24 cellular contexts compared by ENCODE assay signal in the genomic region with DNA sequence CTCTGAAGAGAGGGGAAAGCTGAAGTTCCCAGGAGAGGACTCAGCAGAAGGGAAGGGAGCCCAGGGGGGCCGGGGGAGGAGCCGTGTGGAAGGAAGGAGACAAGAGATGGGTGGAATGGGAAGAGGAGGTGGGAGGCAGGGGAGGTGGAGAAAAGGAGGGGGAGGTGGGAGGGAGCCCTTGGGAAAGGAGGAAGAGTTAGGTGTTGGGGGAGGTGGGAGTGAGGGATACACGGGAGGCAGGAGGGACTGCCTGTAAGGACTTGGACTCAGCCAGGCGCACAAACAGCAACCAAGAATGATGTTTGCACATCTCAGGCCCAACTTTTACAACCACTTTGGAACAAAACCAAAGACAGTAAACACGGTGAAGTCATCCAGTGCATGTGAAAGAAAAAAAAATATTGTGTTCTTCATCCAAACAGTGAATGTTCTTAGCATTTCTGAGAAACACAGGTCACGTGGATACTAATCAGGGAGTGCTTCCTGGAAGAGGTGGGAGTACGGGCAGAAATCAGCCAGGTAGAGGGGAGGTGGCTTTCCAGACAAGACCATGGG. TPM values are rescaled to one million over a fixed set of nuclear protein-coding genes. Genes with fewer than 3 reads are reported as not detected.
A peak's percentile ranks its signal among the peaks of the same experiment; 100 is the strongest.
DNase-seq lines count a peak whose midpoint lies in the region; ATAC-seq, FAIRE-seq and TF ChIP-seq lines count a peak whose summit lies in the region.
"Had no signal": no experiment of that assay in that cellular context is flagged by ENCODE, and none has a peak within 500 bp of the region (broad histone marks: within the 10 kb centered on the region; RNA-seq: fewer than 3 reads in every experiment).

No MANE protein-coding gene starts in this region.

- no peak overlapping the region for H3K27ac Mint-ChIP-seq in CD4-positive, alpha-beta T cell
- no peak overlapping the region for H3K27ac Mint-ChIP-seq in activated CD4-positive, alpha-beta T cell treated with anti-CD3 and anti-CD28 coated beads, Interleukin-2, amount 10 ng/mL, durations not matched to agents 24 days and 14 days
- H3K27ac Mint-ChIP-seq: activated B cell treated with CpG ODN at 0.5 μM for 24 hours, CD14-positive monocyte, type B pancreatic cell had no signal

- no peaks in the 10 kb centered on the region for H3K27me3 ChIP-seq in BJ (ENCODE audit: control insufficient read depth, insufficient read depth, low read length)
- H3K27me3 ChIP-seq in rectal smooth muscle tissue (ENCODE audit: control insufficient read depth, insufficient read depth, low read length), result peaks cover 4% of the 10 kb centered on the region
- no peaks in the 10 kb centered on the region for H3K27me3 ChIP-seq in CD4-positive, alpha-beta T cell (ENCODE audit: control insufficient read depth, insufficient read depth, low read length)
- H3K27me3 ChIP-seq: adrenal gland, right atrium auricular region had no signal

- H3K9ac ChIP-seq in rectal smooth muscle tissue (ENCODE audit: low read length), result no peak overlapping the region

- peaks cover 65% of the 10 kb centered on the region for H3K36me3 Mint-ChIP-seq in CD4-positive, alpha-beta T cell (ENCODE audit: low read depth)
- peaks cover 7% of the 10 kb centered on the region for H3K36me3 Mint-ChIP-seq in activated CD4-positive, alpha-beta T cell treated with anti-CD3 and anti-CD28 coated beads, Interleukin-2, amount 10 ng/mL, durations not matched to agents 24 days and 14 days (ENCODE audit: low read depth)
- H3K36me3 Mint-ChIP-seq: CD14-positive monocyte, type B pancreatic cell had no signal

- POLR2A ChIA-PET in BJ (lab: Charles Lee), result no interaction called here
- POLR2A ChIA-PET in CD4-positive, alpha-beta T cell (lab: Charles Lee), result interaction anchor here (0.7 kb wide), 1 partner anchor 12 kb away, joined by 3 read pairs; no protein-coding TSS in a partner anchor

- H3K36me3 ChIP-seq in BJ (ENCODE audit: control insufficient read depth, insufficient read depth, low read length) (no peaks in the 10 kb centered on the region), rectal smooth muscle tissue (ENCODE audit: control insufficient read depth, insufficient read depth, low read length) (no peaks in the 10 kb centered on the region)
- H3K36me3 ChIP-seq: adrenal gland, right atrium auricular region had no signal

- intact Hi-C loops in CD4-positive, alpha-beta T cell (cut with DNase I, micrococcal nuclease), result no loop called here
- intact Hi-C loops in activated CD4-positive, alpha-beta T cell treated with anti-CD3 and anti-CD28 coated beads, Interleukin-2, amount 10 ng/mL, durations not matched to agents 24 days and 14 days (cut with micrococcal nuclease), result no loop called here

- no peak overlapping the region for H3K4me3 Mint-ChIP-seq in CD4-positive, alpha-beta T cell
- H3K4me3 Mint-ChIP-seq in activated CD4-positive, alpha-beta T cell treated with anti-CD3 and anti-CD28 coated beads, Interleukin-2, amount 10 ng/mL, durations not matched to agents 24 days and 14 days, result no peak overlapping the region
- H3K4me3 Mint-ChIP-seq: activated B cell treated with CpG ODN at 0.5 μM for 24 hours, CD14-positive monocyte, type B pancreatic cell had no signal

- H3K27me3 Mint-ChIP-seq in CD4-positive, alpha-beta T cell, result no peaks in the 10 kb centered on the region
- no peaks in the 10 kb centered on the region for H3K27me3 Mint-ChIP-seq in activated CD4-positive, alpha-beta T cell treated with anti-CD3 and anti-CD28 coated beads, Interleukin-2, amount 10 ng/mL, durations not matched to agents 24 days and 14 days

- ATAC-seq in CD4-positive, alpha-beta T cell (ENCODE audit: poor library complexity), result no peak
- no peak for ATAC-seq in HG02981 (IDR thresholded peaks at IDR 0.05; ENCODE audit: unreplicated experiment)

- no peak for TF ChIP-seq CTCF in BJ (IDR thresholded peaks at IDR 0.05; ENCODE audit: insufficient read depth, low read depth, low read length)
- no peak for TF ChIP-seq CTCF in LNCaP clone FGC (IDR thresholded peaks at IDR 0.05; ENCODE audit: control insufficient read depth, extremely low read depth, insufficient read depth)
- TF ChIP-seq CTCF in fibroblast of villous mesenchyme (IDR thresholded peaks at IDR 0.05; ENCODE audit: insufficient read depth, low read depth, low read length), result no peak
- TF ChIP-seq CTCF in CD4-positive, alpha-beta T cell (IDR thresholded peaks at IDR 0.05), result no peak

- H3K4me3 ChIP-seq in BJ (ENCODE audit: low read depth, low read length), result no peak overlapping the region
- no peak overlapping the region for H3K4me3 ChIP-seq in LNCaP clone FGC (ENCODE audit: low read depth, low read length)
- H3K4me3 ChIP-seq in fibroblast of villous mesenchyme (ENCODE audit: low read depth, low read length), result no peak overlapping the region
- H3K4me3 ChIP-seq in rectal smooth muscle tissue (ENCODE audit: low read length), result peak overlapping the region; percentile 16
- H3K4me3 ChIP-seq: adrenal gland, right atrium auricular region had no signal

- CTCF ChIA-PET in BJ (lab: Yijun Ruan, JAX), result interaction anchor here (1.0 kb wide), 1 partner anchor 78 kb away, joined by 5 read pairs; no protein-coding TSS in a partner anchor
- CTCF ChIA-PET in CD4-positive, alpha-beta T cell (lab: Charles Lee), result no interaction called here

- H3K4me1 ChIP-seq in rectal smooth muscle tissue (ENCODE audit: control insufficient read depth, insufficient read depth, low read length), result peaks cover 4% of the 10 kb centered on the region
- H3K4me1 ChIP-seq: adrenal gland, right atrium auricular region had no signal

- H3K27ac ChIP-seq in rectal smooth muscle tissue (ENCODE audit: low read depth, low read length), result peak overlapping the region; percentile 63
- H3K27ac ChIP-seq in CD4-positive, alpha-beta T cell (ENCODE audit: low read depth, low read length), result no peak overlapping the region
- H3K27ac ChIP-seq: adrenal gland, right atrium auricular region had no signal

- peaks cover 80% of the 10 kb centered on the region for H3K9me3 ChIP-seq in CD4-positive, alpha-beta T cell (ENCODE audit: control insufficient read depth, low read length)

- FAIRE-seq in RCC 7860 (lab: Jason Lieb, UNC), result no peak
- FAIRE-seq: endometrium, kidney had no signal

- H3K9me3 Mint-ChIP-seq in CD4-positive, alpha-beta T cell, result peaks cover 18% of the 10 kb centered on the region
- peaks cover 27% of the 10 kb centered on the region for H3K9me3 Mint-ChIP-seq in activated CD4-positive, alpha-beta T cell treated with anti-CD3 and anti-CD28 coated beads, Interleukin-2, amount 10 ng/mL, durations not matched to agents 24 days and 14 days

- DNase-seq in BJ (ENCODE audit: low read depth) (peak; percentile 30), LNCaP clone FGC (ENCODE audit: low read depth) (peak; percentile 76), fibroblast of villous mesenchyme (ENCODE audit: low read depth) (peak; percentile 76), RCC 7860 (ENCODE audit: low spot score) (no peak)
- DNase-seq in CD4-positive, alpha-beta T cell, result no peak
- no peak for DNase-seq in activated CD4-positive, alpha-beta T cell treated with anti-CD3 and anti-CD28 coated beads, Interleukin-2, amount 10 ng/mL, durations not matched to agents 24 days and 14 days
- DNase-seq: ACHN; activated B cell treated with CpG ODN at 0.5 μM for 24 hours; activated CD4-positive, alpha-beta T cell treated with anti-CD3 and anti-CD28 coated beads, Interleukin-2, amount 50 U/mL, for 48 hours; activated gamma-delta T cell treated with Interleukin-2 at 50 U/mL for 16 hours; adrenal gland; cortex of kidney; kidney; mammary epithelial cell; NCI-H187; NCI-H526 treated with DMSO at 0.1 percent for 48 hours; stimulated activated CD8-positive, alpha-beta memory T cell treated with anti-CD3 and anti-CD28 coated beads, Interleukin-4, amount 100 ng/mL, for 48 hours; T-helper 9 cell had no signal

- no peaks in the 10 kb centered on the region for H3K4me1 Mint-ChIP-seq in CD4-positive, alpha-beta T cell (ENCODE audit: low read depth)
- no peaks in the 10 kb centered on the region for H3K4me1 Mint-ChIP-seq in activated CD4-positive, alpha-beta T cell treated with anti-CD3 and anti-CD28 coated beads, Interleukin-2, amount 10 ng/mL, durations not matched to agents 24 days and 14 days
- H3K4me1 Mint-ChIP-seq: activated B cell treated with CpG ODN at 0.5 μM for 24 hours had no signal

RNA-seq across cellular contexts. Expression of a gene that starts 17.4 kb away (rescaled TPM):
- polyA plus RNA-seq in BJ (2011; rRNA removed), result 23.5 and 48.2 TPM in 2 replicates
- 22.5 and 29.6 TPM in 2 replicates for polyA minus RNA-seq in BJ (2011; rRNA and poly(A)+ RNA removed)
- total RNA-seq in fibroblast of villous mesenchyme, result 28.7 and 30.7 TPM in 2 replicates
- 10 to 100 TPM; 34.5 to 35.7 TPM for total RNA-seq in CD4-positive, alpha-beta T cell
- 44.0 and 45.3 TPM in 2 replicates for total RNA-seq in activated CD4-positive, alpha-beta T cell treated with anti-CD3 and anti-CD28 coated beads, Interleukin-2, amount 10 ng/mL, durations not matched to agents 24 days and 14 days

RNA-seq across cellular contexts. Expression of a gene that starts 38.3 kb away (rescaled TPM):
- polyA plus RNA-seq in BJ (2011; rRNA removed), result 319 and 478 TPM in 2 replicates
- polyA minus RNA-seq in BJ (2011; rRNA and poly(A)+ RNA removed), result 102 and 148 TPM in 2 replicates
- total RNA-seq in fibroblast of villous mesenchyme, result 295 and 322 TPM in 2 replicates
- total RNA-seq in CD4-positive, alpha-beta T cell, result 100 to 1,000 TPM; 150 to 158 TPM
- total RNA-seq in activated CD4-positive, alpha-beta T cell treated with anti-CD3 and anti-CD28 coated beads, Interleukin-2, amount 10 ng/mL, durations not matched to agents 24 days and 14 days, result 434 and 449 TPM in 2 replicates

RNA-seq across cellular contexts. Expression of a gene that starts 38.7 kb away (rescaled TPM):
- 5.4 and 6.7 TPM in 2 replicates for polyA plus RNA-seq in BJ (2011; rRNA removed)
- 8.2 and 10.9 TPM in 2 replicates for polyA minus RNA-seq in BJ (2011; rRNA and poly(A)+ RNA removed)
- total RNA-seq in fibroblast of villous mesenchyme, result 14.2 and 14.8 TPM in 2 replicates
- total RNA-seq in CD4-positive, alpha-beta T cell, result 10 to 100 TPM; 12.8 to 13.4 TPM
- 26.7 and 29.0 TPM in 2 replicates for total RNA-seq in activated CD4-positive, alpha-beta T cell treated with anti-CD3 and anti-CD28 coated beads, Interleukin-2, amount 10 ng/mL, durations not matched to agents 24 days and 14 days

RNA-seq across cellular contexts. Expression of a gene that starts 39.2 kb away (rescaled TPM):
- polyA plus RNA-seq in BJ (2011; rRNA removed), result 1.2 and 1.4 TPM in 2 replicates
- 1.5 and 2.2 TPM in 2 replicates for polyA minus RNA-seq in BJ (2011; rRNA and poly(A)+ RNA removed)
- 3.0 and 3.5 TPM in 2 replicates for total RNA-seq in fibroblast of villous mesenchyme
- total RNA-seq in CD4-positive, alpha-beta T cell, result 10 to 100 TPM; 11.1 to 12.5 TPM
- 25.6 and 26.6 TPM in 2 replicates for total RNA-seq in activated CD4-positive, alpha-beta T cell treated with anti-CD3 and anti-CD28 coated beads, Interleukin-2, amount 10 ng/mL, durations not matched to agents 24 days and 14 days

Comparison
In these comparisons a context has a peak if more than half of its experiments do, and no peak if none do; other contexts are left out.
1. DNase-seq: peak in BJ (single experiment), LNCaP clone FGC (single experiment) and fibroblast of villous mesenchyme (single experiment); none in CD4-positive, alpha-beta T cell (0 of 10), RCC 7860 (single experiment) and activated CD4-positive, alpha-beta T cell treated with anti-CD3 and anti-CD28 coated beads, Interleukin-2, amount 10 ng/mL, durations not matched to agents 24 days and 14 days (single experiment).